ENCODE assay signal across 18 cellular contexts in the genomic region with DNA sequence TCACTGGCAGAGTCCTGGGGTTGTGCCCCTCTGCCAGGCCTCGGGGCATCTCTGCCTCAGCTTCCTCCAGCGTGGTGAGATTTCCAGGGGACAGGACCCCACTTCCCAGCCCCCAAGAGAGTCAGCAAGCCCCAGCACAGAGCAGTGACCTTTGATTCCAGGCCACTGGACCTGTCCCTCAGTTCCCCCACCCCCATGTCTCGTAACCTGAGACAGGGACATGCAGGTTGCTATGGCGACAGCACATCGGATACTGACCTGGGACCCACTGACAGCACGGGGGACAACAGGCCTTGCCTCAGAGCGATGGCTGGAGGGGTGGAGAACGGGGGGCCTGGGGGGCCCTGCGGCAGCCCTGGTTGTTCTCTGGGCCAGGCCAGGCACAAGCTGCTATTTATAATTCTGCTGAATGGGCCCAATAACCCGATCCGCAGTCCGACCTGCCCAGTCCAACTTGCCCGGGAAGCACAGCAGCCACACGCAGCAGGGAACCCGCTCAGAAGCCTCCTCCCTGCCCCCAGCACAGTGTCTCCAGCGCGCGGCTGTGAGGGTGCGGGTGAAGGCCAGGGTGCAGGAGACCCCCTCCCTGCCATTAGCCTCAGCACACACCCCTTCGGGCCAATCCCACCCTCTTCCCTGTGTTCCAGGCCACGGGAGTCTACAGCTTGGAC. TPM values are rescaled to one million over a fixed set of nuclear protein-coding genes. Genes with fewer than 3 reads are reported as not detected.
DNase-seq lines count a peak whose midpoint lies in the region; ATAC-seq and TF ChIP-seq lines count a peak whose summit lies in the region.
"Had no signal": no experiment of that assay in that cellular context is flagged by ENCODE, and none has a peak within 500 bp of the region (broad histone marks: within the 10 kb centered on the region; RNA-seq: fewer than 3 reads in every experiment).

No MANE protein-coding gene starts in this region.

- no peaks in the 10 kb centered on the region for H3K36me3 ChIP-seq in psoas muscle (ENCODE audit: insufficient read depth in 1 of 2, low read depth in 1 of 2)
- no peaks in the 10 kb centered on the region for H3K36me3 ChIP-seq in body of pancreas (replicated peaks in 1 of 2; ENCODE audit: insufficient read depth in 1 of 2, low read depth in 2 of 2)
- H3K36me3 ChIP-seq: transverse colon had no signal

- WGBS in psoas muscle, 3 donors, result 4 to 12% (median 5%) methylated on average over 16 to 21 of the region's 21 CpGs
- 15 to 20% methylated on average over 10 to 21 of the region's 21 CpGs for WGBS in body of pancreas, 2 donors

- intact Hi-C loops in psoas muscle (cut with DNase I), result no loop called here
- intact Hi-C loops in body of pancreas (cut with DNase I), result no loop called here

- DNase-seq in NCI-H524 (lab: John Stamatoyannopoulos, UW) (peak; percentile 43 to 66), NCI-H524 treated with DMSO at 0.1 percent for 48 hours (lab: John Stamatoyannopoulos, UW) (no peak), SK-N-DZ (ENCODE audit: low spot score) (peak; percentile 65), psoas muscle (peak in 1 of 2 donors; percentile 67), body of pancreas (no peak), Ammon's horn (ENCODE audit: low spot score) (no peak)
- DNase-seq: activated CD4-positive, alpha-beta T cell treated with anti-CD3 and anti-CD28 coated beads, Interleukin-2, amount 50 U/mL, for 48 hours; activated naive CD8-positive, alpha-beta T cell treated with anti-CD3 and anti-CD28 coated beads for 36 hours; activated T-cell treated with anti-CD3 and anti-CD28 coated beads, Interleukin-2, amount 50 U/mL, for 72 hours; CD4-positive, alpha-beta memory T cell; GOT3; midbrain; NCI-H1048; small intestine; stimulated activated naive CD4-positive, alpha-beta T cell; transverse colon had no signal

- TF ChIP-seq CTCF in psoas muscle (IDR thresholded peaks at IDR 0.05), result no peak
- TF ChIP-seq CTCF in body of pancreas (IDR thresholded peaks at IDR 0.05), result no peak

- H3K4me1 ChIP-seq in psoas muscle (peaks cover 43% of the 10 kb centered on the region), body of pancreas (no peaks in the 10 kb centered on the region)
- H3K4me1 ChIP-seq: transverse colon had no signal

- H3K27ac ChIP-seq in psoas muscle (peak overlapping the region; percentile 86), body of pancreas (no peak overlapping the region)
- H3K27ac ChIP-seq: transverse colon had no signal

- H3K27me3 ChIP-seq in psoas muscle (ENCODE audit: insufficient read depth in 3 of 3, low read length in 2 of 3) (no peaks in the 10 kb centered on the region), body of pancreas (peaks cover 0 to 10% of the 10 kb centered on the region in 2 donors)

- H3K4me3 ChIP-seq in iPS-18c (ENCODE audit: insufficient read depth, low read depth, low read length) (peak overlapping the region; percentile 28), psoas muscle (peak overlapping the region; percentile 48), body of pancreas (no peak overlapping the region)
- H3K4me3 ChIP-seq: transverse colon had no signal

- no peaks in the 10 kb centered on the region for H3K9me3 ChIP-seq in iPS-18c (ENCODE audit: control insufficient read depth, insufficient read depth, low read length)
- H3K9me3 ChIP-seq in psoas muscle, result no peaks in the 10 kb centered on the region
- H3K9me3 ChIP-seq in body of pancreas, result no peaks in the 10 kb centered on the region
- H3K9me3 ChIP-seq: transverse colon had no signal

- ATAC-seq in psoas muscle (peak; percentile 33 to 59 (median 40)), HG02763 (IDR thresholded peaks at IDR 0.05; ENCODE audit: unreplicated experiment) (no peak), body of pancreas (no peak)
- ATAC-seq: activated T-cell treated with anti-CD3 and anti-CD28 coated beads, Interleukin-2, amount 50 U/mL, for 72 hours had no signal

- TF ChIP-seq POLR2A in body of pancreas (IDR thresholded peaks at IDR 0.05), result no peak

RNA-seq across cellular contexts. Expression of a gene that starts 34.6 kb away (rescaled TPM):
- not detected in 2 replicates for polyA plus RNA-seq in SK-N-DZ (2014; cell fraction: cytosol; rRNA removed)
- not detected in 2 replicates for polyA plus RNA-seq in SK-N-DZ (2014; cell fraction: nucleus; rRNA removed)
- total RNA-seq in psoas muscle (1 to 10 TPM in 3 of 4 donors, under 1 TPM in 1; 0.36 to 6.5 (median 4.1) TPM), body of pancreas (under 1 TPM in 1 of 2 donors, not detected in 1; 0.52 TPM)
- under 1 TPM; 0.08 to 0.77 (median 0.49) TPM for polyA plus RNA-seq in psoas muscle
- total RNA-seq: activated naive CD8-positive, alpha-beta T cell treated with anti-CD3 and anti-CD28 coated beads for 36 hours; activated T-cell treated with anti-CD3 and anti-CD28 coated beads, Interleukin-2, amount 50 U/mL, for 72 hours; CD4-positive, alpha-beta memory T cell; transverse colon had no signal
- polyA plus RNA-seq: CD4-positive, alpha-beta memory T cell had no signal

Comparison
In these comparisons a context has a peak if more than half of its experiments do, and no peak if none do; other contexts are left out.
1. DNase-seq: peak in NCI-H524 (2 of 2) and SK-N-DZ (single experiment); none in NCI-H524 treated with DMSO at 0.1 percent for 48 hours (single experiment), body of pancreas (0 of 4) and Ammon's horn (single experiment).
2. H3K4me3 ChIP-seq: peak in iPS-18c (single experiment) and psoas muscle (single experiment); none in body of pancreas (0 of 2).
3. ATAC-seq: peak in psoas muscle (4 of 4); none in HG02763 (single experiment) and body of pancreas (single experiment).